ENCODE assay signal across 24 cellular contexts in genomic region chr16:24846548-24847357, GRCh38. TPM values are rescaled to one million over a fixed set of nuclear protein-coding genes. Genes with fewer than 3 reads are reported as not detected.
"Had no signal": no experiment of that assay in that cellular context is flagged by ENCODE, and none has a peak within 500 bp of the region (broad histone marks: within the 10 kb centered on the region; RNA-seq: fewer than 3 reads in every experiment).

No MANE protein-coding gene starts in this region.

- H3K36me3 ChIP-seq: brain microvascular endothelial cell, esophagus muscularis mucosa, transverse colon, vagina had no signal

- FAIRE-seq: endothelial cell of umbilical vein had no signal

- H3K9me3 ChIP-seq: esophagus muscularis mucosa, gastroesophageal sphincter, transverse colon, vagina had no signal

- DNase-seq: activated CD4-positive, alpha-beta T cell treated with anti-CD3 and anti-CD28 coated beads, Interleukin-2, amount 50 U/mL, for 48 hours; activated naive CD4-positive, alpha-beta T cell treated with anti-CD3 and anti-CD28 coated beads, Interleukin-2, amount 10 ng/mL, durations not matched to agents 7 days and 5 days; activated naive CD8-positive, alpha-beta T cell treated with anti-CD3 and anti-CD28 coated beads, Interleukin-2, amount 50 U/mL, for 24 hours; activated T-cell treated with anti-CD3 and anti-CD28 coated beads, Interleukin-2, amount 50 U/mL, for 24 hours; aorta; brain microvascular endothelial cell; effector CD8-positive, alpha-beta T cell; nephron progenitor cell; occipital lobe; retina; stimulated activated naive CD8-positive, alpha-beta T cell treated with anti-CD3 and anti-CD28 coated beads, Interleukin-15, Interleukin-2, amounts not matched to agents 100 U/mL and 50 U/mL, for 24 hours; SW 1271; T-helper 2 cell had no signal

- ATAC-seq: activated naive CD8-positive, alpha-beta T cell treated with anti-CD3 and anti-CD28 coated beads, Interleukin-2, amount 50 U/mL, for 24 hours; gastroesophageal sphincter; stimulated activated naive CD8-positive, alpha-beta T cell treated with anti-CD3 and anti-CD28 coated beads, Interleukin-15, Interleukin-2, amounts not matched to agents 100 U/mL and 50 U/mL, for 24 hours had no signal

- H3K4me3 Mint-ChIP-seq: activated naive CD4-positive, alpha-beta T cell treated with anti-CD3 and anti-CD28 coated beads, Interleukin-2, amount 10 ng/mL, durations not matched to agents 7 days and 5 days; activated naive CD8-positive, alpha-beta T cell treated with anti-CD3 and anti-CD28 coated beads, Interleukin-2, amount 50 U/mL, for 24 hours; activated T-cell treated with anti-CD3 and anti-CD28 coated beads, Interleukin-2, amount 50 U/mL, for 24 hours; central memory CD8-positive, alpha-beta T cell; nephron progenitor cell had no signal

- H3K36me3 Mint-ChIP-seq: activated naive CD4-positive, alpha-beta T cell treated with anti-CD3 and anti-CD28 coated beads, Interleukin-2, amount 10 ng/mL, durations not matched to agents 7 days and 5 days had no signal

- H3K4me3 ChIP-seq: coronary artery, esophagus muscularis mucosa, gastroesophageal sphincter, lung, transverse colon, vagina had no signal

- H3K27ac ChIP-seq: brain microvascular endothelial cell, coronary artery, esophagus muscularis mucosa, gastroesophageal sphincter, transverse colon, vagina had no signal

- H3K4me1 Mint-ChIP-seq: activated naive CD4-positive, alpha-beta T cell treated with anti-CD3 and anti-CD28 coated beads, Interleukin-2, amount 10 ng/mL, durations not matched to agents 7 days and 5 days; central memory CD8-positive, alpha-beta T cell; nephron progenitor cell had no signal

- H3K27ac Mint-ChIP-seq: activated naive CD4-positive, alpha-beta T cell treated with anti-CD3 and anti-CD28 coated beads, Interleukin-2, amount 10 ng/mL, durations not matched to agents 7 days and 5 days; activated naive CD8-positive, alpha-beta T cell treated with anti-CD3 and anti-CD28 coated beads, Interleukin-2, amount 50 U/mL, for 24 hours; activated T-cell treated with anti-CD3 and anti-CD28 coated beads, Interleukin-2, amount 50 U/mL, for 24 hours; nephron progenitor cell had no signal

- H3K27me3 Mint-ChIP-seq: activated naive CD4-positive, alpha-beta T cell treated with anti-CD3 and anti-CD28 coated beads, Interleukin-2, amount 10 ng/mL, durations not matched to agents 7 days and 5 days; activated naive CD8-positive, alpha-beta T cell treated with anti-CD3 and anti-CD28 coated beads, Interleukin-2, amount 50 U/mL, for 24 hours; activated T-cell treated with anti-CD3 and anti-CD28 coated beads, Interleukin-2, amount 50 U/mL, for 24 hours; central memory CD8-positive, alpha-beta T cell had no signal

- H3K9me3 Mint-ChIP-seq: activated naive CD4-positive, alpha-beta T cell treated with anti-CD3 and anti-CD28 coated beads, Interleukin-2, amount 10 ng/mL, durations not matched to agents 7 days and 5 days; activated naive CD8-positive, alpha-beta T cell treated with anti-CD3 and anti-CD28 coated beads, Interleukin-2, amount 50 U/mL, for 24 hours; activated T-cell treated with anti-CD3 and anti-CD28 coated beads, Interleukin-2, amount 50 U/mL, for 24 hours; central memory CD8-positive, alpha-beta T cell; nephron progenitor cell had no signal

- H3K27me3 ChIP-seq: brain microvascular endothelial cell, gastroesophageal sphincter, transverse colon, vagina had no signal

- H3K4me1 ChIP-seq: esophagus muscularis mucosa, gastroesophageal sphincter, vagina had no signal

RNA-seq across cellular contexts. Expression of gene SLC5A11, which starts 1.0 kb away (rescaled TPM):
- total RNA-seq: aorta, endothelial cell of umbilical vein, esophagus muscularis mucosa, myocyte, occipital lobe, posterior vena cava, skeletal muscle tissue, vagina had no signal
